ENCODE assay signal across 19 cellular contexts in genomic region chr2:8028981-8029380, GRCh38.
A peak's percentile ranks its signal among the peaks of the same experiment; 100 is the strongest.
DNase-seq lines count a peak whose midpoint lies in the region; ATAC-seq lines count a peak whose summit lies in the region.
"Had no signal": no experiment of that assay in that cellular context is flagged by ENCODE, and none has a peak within 500 bp of the region (broad histone marks: within the 10 kb centered on the region; RNA-seq: fewer than 3 reads in every experiment).

No MANE protein-coding gene starts in this region.

- peaks cover 47% of the 10 kb centered on the region for H3K27me3 Mint-ChIP-seq in stimulated activated memory B cell treated with anti-CD40 and anti-IgM and Interleukin-4, amounts not matched to agents 10 μg/mL and 1 μg/mL and 100 μg/mL, for 72 hours

- no peaks in the 10 kb centered on the region for H3K4me1 Mint-ChIP-seq in stimulated activated memory B cell treated with anti-CD40 and anti-IgM and Interleukin-4, amounts not matched to agents 10 μg/mL and 1 μg/mL and 100 μg/mL, for 72 hours

- H3K4me3 Mint-ChIP-seq in stimulated activated memory B cell treated with anti-CD40 and anti-IgM and Interleukin-4, amounts not matched to agents 10 μg/mL and 1 μg/mL and 100 μg/mL, for 72 hours, result no peak overlapping the region
- H3K4me3 Mint-ChIP-seq: CD8-positive, alpha-beta T cell; IgD-negative memory B cell; T-helper 1 cell treated with Interleukin-12 subunit alpha and Interleukin-12 subunit beta and Interleukin-4 antibody, amounts not matched to agents 30 μg/mL and 1 μg/mL, for 36 hours had no signal

- H3K36me3 Mint-ChIP-seq in stimulated activated memory B cell treated with anti-CD40 and anti-IgM and Interleukin-4, amounts not matched to agents 10 μg/mL and 1 μg/mL and 100 μg/mL, for 72 hours, result no peaks in the 10 kb centered on the region
- H3K36me3 Mint-ChIP-seq: CD8-positive, alpha-beta T cell; IgD-negative memory B cell had no signal

- H3K9me3 Mint-ChIP-seq in stimulated activated memory B cell treated with anti-CD40 and anti-IgM and Interleukin-4, amounts not matched to agents 10 μg/mL and 1 μg/mL and 100 μg/mL, for 72 hours, result peaks cover 2% of the 10 kb centered on the region
- H3K9me3 Mint-ChIP-seq: CD8-positive, alpha-beta T cell; T-helper 1 cell treated with Interleukin-12 subunit alpha and Interleukin-12 subunit beta and Interleukin-4 antibody, amounts not matched to agents 30 μg/mL and 1 μg/mL, for 36 hours had no signal

- DNase-seq in NCI-H1417 (lab: John Stamatoyannopoulos, UW) (peak in 2 of 3 experiments; percentile 27 to 93), NCI-H1417 treated with DMSO at 0.1 percent for 48 hours (lab: John Stamatoyannopoulos, UW) (no peak), NCI-H187 (lab: John Stamatoyannopoulos, UW) (peak; percentile 78 to 91), NCI-H524 (lab: John Stamatoyannopoulos, UW) (peak; percentile 94 to 96), myocyte (ENCODE audit: low read depth) (peak; percentile 46), SW 1271 (lab: John Stamatoyannopoulos, UW) (no peak), glomerular visceral epithelial cell (ENCODE audit: extremely low spot score) (no peak)
- DNase-seq: 8988T; AML-193; C1 segment of cervical spinal cord; CD8-positive, alpha-beta T cell; GF-D8; NCI-H1105 treated with DMSO at 0.1 percent for 48 hours; NCI-H1930; NCI-H510A treated with DMSO at 0.1 percent for 48 hours; Right ventricle myocardium superior had no signal

- ATAC-seq in stimulated activated memory B cell treated with anti-CD40 and anti-IgM and Interleukin-4, amounts not matched to agents 10 μg/mL and 1 μg/mL and 100 μg/mL, for 72 hours, result no peak
- ATAC-seq: CD8-positive, alpha-beta T cell had no signal

- H3K27ac Mint-ChIP-seq in stimulated activated memory B cell treated with anti-CD40 and anti-IgM and Interleukin-4, amounts not matched to agents 10 μg/mL and 1 μg/mL and 100 μg/mL, for 72 hours, result no peak overlapping the region
- H3K27ac Mint-ChIP-seq: CD8-positive, alpha-beta T cell; IgD-negative memory B cell; T-helper 1 cell treated with Interleukin-12 subunit alpha and Interleukin-12 subunit beta and Interleukin-4 antibody, amounts not matched to agents 30 μg/mL and 1 μg/mL, for 36 hours had no signal

Comparison
In these comparisons a context has a peak if more than half of its experiments do, and no peak if none do; other contexts are left out.
1. DNase-seq: peak in NCI-H1417 (2 of 3), NCI-H187 (2 of 2), NCI-H524 (2 of 2) and myocyte (single experiment); none in NCI-H1417 treated with DMSO at 0.1 percent for 48 hours (single experiment), SW 1271 (0 of 2) and glomerular visceral epithelial cell (single experiment).